8 cellular contexts compared by ENCODE assay signal in the genomic region with DNA sequence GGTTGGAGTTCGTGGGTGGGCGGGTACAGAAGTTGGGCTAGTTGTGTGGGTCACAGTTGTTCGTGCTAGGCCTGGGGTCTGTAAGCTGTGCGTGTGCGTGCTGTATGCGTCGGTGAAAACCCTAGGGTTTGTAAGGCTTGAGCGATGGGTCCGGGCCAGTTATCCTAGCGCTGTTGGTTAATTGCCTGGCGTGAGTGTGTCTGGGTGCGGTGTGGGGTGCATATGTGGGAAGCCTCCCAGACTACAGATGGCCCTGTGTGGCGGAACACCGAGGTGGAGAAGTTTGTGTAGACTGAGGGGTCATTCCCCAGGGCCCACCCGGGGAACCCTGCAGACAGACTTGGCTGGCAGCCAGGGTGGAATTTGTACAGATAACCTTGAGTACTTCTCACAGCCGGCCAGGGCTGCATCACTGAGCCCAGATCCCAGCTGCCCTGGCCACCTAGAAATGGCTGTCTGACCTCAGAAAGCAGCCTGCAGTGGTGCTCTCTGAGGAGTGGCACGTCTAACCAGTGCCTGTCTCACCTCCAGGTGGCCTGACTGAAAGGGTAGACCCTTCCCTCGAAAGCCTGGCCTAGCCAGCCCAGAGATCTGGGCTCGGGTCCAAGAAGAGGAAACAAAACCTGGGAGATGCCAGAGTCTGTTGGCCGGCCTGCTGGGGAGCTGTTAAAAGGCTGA. TPM values are rescaled to one million over a fixed set of nuclear protein-coding genes. Genes with fewer than 3 reads are reported as not detected.
A peak's percentile ranks its signal among the peaks of the same experiment; 100 is the strongest.
DNase-seq lines count a peak whose midpoint lies in the region; ATAC-seq lines count a peak whose summit lies in the region.

No MANE protein-coding gene starts in this region.

- peak overlapping the region; percentile 91 for H3K27ac Mint-ChIP-seq in activated CD4-positive, alpha-beta T cell treated with anti-CD3 and anti-CD28 coated beads, Interleukin-2, amount 10 ng/mL, durations not matched to agents 7 days and 5 days
- H3K27ac Mint-ChIP-seq in T-helper 2 cell treated with Interferon-gamma antibody and Interleukin-4, amounts not matched to agents 5 μg/mL and 100 μg/mL, for 36 hours, result peak overlapping the region; percentile 95
- H3K27ac Mint-ChIP-seq in naive thymus-derived CD8-positive, alpha-beta T cell, result peak overlapping the region; percentile 93 to 99 (median 96)

- DNase-seq in activated CD4-positive, alpha-beta T cell treated with anti-CD3 and anti-CD28 coated beads, Interleukin-2, amount 10 ng/mL, durations not matched to agents 7 days and 5 days, result peak; percentile 25
- no peak for DNase-seq in activated CD4-positive, alpha-beta T cell treated with anti-CD3 and anti-CD28 coated beads for 1 hour
- peak; percentile 63 for DNase-seq in MV-4-11 (lab: John Stamatoyannopoulos, UW)
- no peak for DNase-seq in T-helper 2 cell treated with Interferon-gamma antibody and Interleukin-4, amounts not matched to agents 5 μg/mL and 100 μg/mL, for 36 hours (ENCODE audit: low spot score)
- DNase-seq in fibroblast of gingiva (ENCODE audit: low read depth), result peak; percentile 51
- DNase-seq in naive thymus-derived CD8-positive, alpha-beta T cell, result peak in 4 of 10 donors; percentile 10 to 28 (median 22)

- CTCF ChIA-PET in activated CD4-positive, alpha-beta T cell treated with anti-CD3 and anti-CD28 coated beads, Interleukin-2, amount 10 ng/mL, durations not matched to agents 7 days and 5 days (lab: Charles Lee), result interaction anchor here (1.3 to 4.4 kb wide), 4 partner anchors 11 to 30 kb away, joined by 3 to 20 read pairs (median 8); a partner anchor contains a TSS

- ATAC-seq in naive thymus-derived CD8-positive, alpha-beta T cell, result no peak
- no peak for ATAC-seq in HG02588 (IDR thresholded peaks at IDR 0.05; ENCODE audit: unreplicated experiment)
- no peak for ATAC-seq in HG02981 (IDR thresholded peaks at IDR 0.05; ENCODE audit: unreplicated experiment)

- H3K4me3 Mint-ChIP-seq in activated CD4-positive, alpha-beta T cell treated with anti-CD3 and anti-CD28 coated beads, Interleukin-2, amount 10 ng/mL, durations not matched to agents 7 days and 5 days, result peak overlapping the region; percentile 83
- peak overlapping the region; percentile 96 for H3K4me3 Mint-ChIP-seq in T-helper 2 cell treated with Interferon-gamma antibody and Interleukin-4, amounts not matched to agents 5 μg/mL and 100 μg/mL, for 36 hours
- H3K4me3 Mint-ChIP-seq in naive thymus-derived CD8-positive, alpha-beta T cell, result peak overlapping the region; percentile 85 to 97 (median 93)

- H3K27me3 Mint-ChIP-seq in activated CD4-positive, alpha-beta T cell treated with anti-CD3 and anti-CD28 coated beads, Interleukin-2, amount 10 ng/mL, durations not matched to agents 7 days and 5 days, result no peaks in the 10 kb centered on the region
- H3K27me3 Mint-ChIP-seq in T-helper 2 cell treated with Interferon-gamma antibody and Interleukin-4, amounts not matched to agents 5 μg/mL and 100 μg/mL, for 36 hours (ENCODE audit: low read depth), result no peaks in the 10 kb centered on the region
- no peaks in the 10 kb centered on the region for H3K27me3 Mint-ChIP-seq in naive thymus-derived CD8-positive, alpha-beta T cell

- H3K36me3 Mint-ChIP-seq in activated CD4-positive, alpha-beta T cell treated with anti-CD3 and anti-CD28 coated beads, Interleukin-2, amount 10 ng/mL, durations not matched to agents 7 days and 5 days (ENCODE audit: low read depth), result peaks cover 35% of the 10 kb centered on the region
- H3K36me3 Mint-ChIP-seq in T-helper 2 cell treated with Interferon-gamma antibody and Interleukin-4, amounts not matched to agents 5 μg/mL and 100 μg/mL, for 36 hours (ENCODE audit: low read depth), result peaks cover 35% of the 10 kb centered on the region
- peaks cover 0 to 26% (median 4%) of the 10 kb centered on the region in 3 donors for H3K36me3 Mint-ChIP-seq in naive thymus-derived CD8-positive, alpha-beta T cell

- H3K4me1 Mint-ChIP-seq in activated CD4-positive, alpha-beta T cell treated with anti-CD3 and anti-CD28 coated beads, Interleukin-2, amount 10 ng/mL, durations not matched to agents 7 days and 5 days, result peaks cover 44% of the 10 kb centered on the region
- H3K4me1 Mint-ChIP-seq in T-helper 2 cell treated with Interferon-gamma antibody and Interleukin-4, amounts not matched to agents 5 μg/mL and 100 μg/mL, for 36 hours (ENCODE audit: low read depth), result peaks cover 32% of the 10 kb centered on the region
- H3K4me1 Mint-ChIP-seq in naive thymus-derived CD8-positive, alpha-beta T cell, result peaks cover 27 to 57% (median 41%) of the 10 kb centered on the region in 4 donors

- no peaks in the 10 kb centered on the region for H3K9me3 Mint-ChIP-seq in activated CD4-positive, alpha-beta T cell treated with anti-CD3 and anti-CD28 coated beads, Interleukin-2, amount 10 ng/mL, durations not matched to agents 7 days and 5 days
- H3K9me3 Mint-ChIP-seq in T-helper 2 cell treated with Interferon-gamma antibody and Interleukin-4, amounts not matched to agents 5 μg/mL and 100 μg/mL, for 36 hours, result no peaks in the 10 kb centered on the region
- no peaks in the 10 kb centered on the region for H3K9me3 Mint-ChIP-seq in naive thymus-derived CD8-positive, alpha-beta T cell

- POLR2A ChIA-PET in activated CD4-positive, alpha-beta T cell treated with anti-CD3 and anti-CD28 coated beads, Interleukin-2, amount 10 ng/mL, durations not matched to agents 7 days and 5 days (lab: Charles Lee), result no interaction called here
- POLR2A ChIA-PET in naive thymus-derived CD8-positive, alpha-beta T cell (lab: Charles Lee), result interaction anchor here (0.8 to 18.2 kb wide), 4 partner anchors 14 to 55 kb away, joined by 4 to 448 read pairs (median 22); a partner anchor contains a TSS

RNA-seq across cellular contexts. Expression of a gene that starts 1.8 kb away (rescaled TPM):
- total RNA-seq in activated CD4-positive, alpha-beta T cell treated with anti-CD3 and anti-CD28 coated beads, Interleukin-2, amount 10 ng/mL, durations not matched to agents 7 days and 5 days, result 10 to 100 TPM; 24.1 to 26.0 TPM
- total RNA-seq in naive thymus-derived CD8-positive, alpha-beta T cell, result 10 to 100 TPM; 37.8 to 38.4 TPM
- 10 to 100 TPM; 25.7 to 36.8 (median 30.8) TPM for polyA plus RNA-seq in naive thymus-derived CD8-positive, alpha-beta T cell

RNA-seq across cellular contexts. Expression of a gene that starts 30.4 kb away (rescaled TPM):
- 10 to 100 TPM; 87.9 to 97.0 TPM for total RNA-seq in activated CD4-positive, alpha-beta T cell treated with anti-CD3 and anti-CD28 coated beads, Interleukin-2, amount 10 ng/mL, durations not matched to agents 7 days and 5 days
- 10 to 100 TPM; 58.1 to 59.7 TPM for total RNA-seq in naive thymus-derived CD8-positive, alpha-beta T cell
- 100 to 1,000 TPM; 113 to 141 (median 138) TPM for polyA plus RNA-seq in naive thymus-derived CD8-positive, alpha-beta T cell

RNA-seq across cellular contexts. Expression of a gene that starts 33.9 kb away (rescaled TPM):
- total RNA-seq in activated CD4-positive, alpha-beta T cell treated with anti-CD3 and anti-CD28 coated beads, Interleukin-2, amount 10 ng/mL, durations not matched to agents 7 days and 5 days, result under 1 TPM; 0.25 to 0.42 TPM
- not detected for total RNA-seq in naive thymus-derived CD8-positive, alpha-beta T cell
- under 1 TPM in 1 of 3 donors, not detected in 2; 0.05 TPM for polyA plus RNA-seq in naive thymus-derived CD8-positive, alpha-beta T cell

Comparison
In these comparisons a context has a peak if more than half of its experiments do, and no peak if none do; other contexts are left out.
1. DNase-seq: peak in activated CD4-positive, alpha-beta T cell treated with anti-CD3 and anti-CD28 coated beads, Interleukin-2, amount 10 ng/mL, durations not matched to agents 7 days and 5 days (single experiment), MV-4-11 (single experiment) and fibroblast of gingiva (single experiment); none in activated CD4-positive, alpha-beta T cell treated with anti-CD3 and anti-CD28 coated beads for 1 hour (single experiment) and T-helper 2 cell treated with Interferon-gamma antibody and Interleukin-4, amounts not matched to agents 5 μg/mL and 100 μg/mL, for 36 hours (single experiment).
2. Peak in every context shown above with its lines, with median percentiles within 50 percentile points of each other: H3K27ac Mint-ChIP-seq and H3K4me3 Mint-ChIP-seq.